In the genomic region with DNA sequence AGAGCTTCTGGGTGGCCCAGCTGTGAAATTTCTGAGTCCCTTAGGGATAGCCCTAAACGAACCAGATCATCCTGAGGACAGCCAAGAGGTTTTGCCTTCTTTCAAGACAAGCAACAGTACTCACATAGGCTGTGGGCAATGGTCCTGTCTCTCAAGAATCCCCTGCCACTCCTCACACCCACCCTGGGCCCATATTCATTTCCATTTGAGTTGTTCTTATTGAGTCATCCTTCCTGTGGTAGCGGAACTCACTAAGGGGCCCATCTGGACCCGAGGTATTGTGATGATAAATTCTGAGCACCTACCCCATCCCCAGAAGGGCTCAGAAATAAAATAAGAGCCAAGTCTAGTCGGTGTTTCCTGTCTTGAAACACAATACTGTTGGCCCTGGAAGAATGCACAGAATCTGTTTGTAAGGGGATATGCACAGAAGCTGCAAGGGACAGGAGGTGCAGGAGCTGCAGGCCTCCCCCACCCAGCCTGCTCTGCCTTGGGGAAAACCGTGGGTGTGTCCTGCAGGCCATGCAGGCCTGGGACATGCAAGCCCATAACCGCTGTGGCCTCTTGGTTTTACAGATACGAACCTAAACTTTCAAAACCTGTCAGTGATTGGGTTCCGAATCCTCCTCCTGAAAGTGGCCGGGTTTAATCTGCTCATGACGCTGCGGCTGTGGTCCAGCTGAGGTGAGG, we compare ENCODE assay signal across 7 cellular contexts. TPM values are rescaled to one million over a fixed set of nuclear protein-coding genes. Genes with fewer than 3 reads are reported as not detected.
DNase-seq lines count a peak whose midpoint lies in the region; ATAC-seq and TF ChIP-seq lines count a peak whose summit lies in the region.

No MANE protein-coding gene starts in this region.

- H3K27me3 ChIP-seq in body of pancreas, result no peaks in the 10 kb centered on the region

- intact Hi-C loops in body of pancreas (cut with DNase I), result loop anchor here (10.0 kb wide), 1 partner anchor 305 kb away; no protein-coding TSS in a partner anchor

- WGBS in body of pancreas, 2 donors, result 65 to 70% methylated on average over 10 to 11 of the region's 11 CpGs

- ATAC-seq in GM19395 (IDR thresholded peaks at IDR 0.05; ENCODE audit: unreplicated experiment) (peak; percentile 66), HG03432 (IDR thresholded peaks at IDR 0.05; ENCODE audit: unreplicated experiment) (peak; percentile 75), body of pancreas (no peak)

- no peaks in the 10 kb centered on the region for H3K36me3 ChIP-seq in body of pancreas (replicated peaks in 1 of 2; ENCODE audit: insufficient read depth in 1 of 2, low read depth in 2 of 2)

- no peak for TF ChIP-seq POLR2A in body of pancreas (IDR thresholded peaks at IDR 0.05)

- TF ChIP-seq CTCF in body of pancreas (IDR thresholded peaks at IDR 0.05), result no peak

- DNase-seq in activated CD4-positive, alpha-beta T cell treated with anti-CD3 and anti-CD28 coated beads for 48 hours, result peak; percentile 81
- DNase-seq in iPS DF 4.7 (ENCODE audit: extremely low read depth, low spot score) (peak; percentile 87), retina (no peak), iPS-NIHi7 (ENCODE audit: extremely low spot score) (no peak), body of pancreas (no peak)

- H3K4me3 ChIP-seq in body of pancreas, result no peak overlapping the region

- H3K27ac ChIP-seq in body of pancreas, result no peak overlapping the region

- H3K9me3 ChIP-seq in body of pancreas, result no peaks in the 10 kb centered on the region

- H3K4me1 ChIP-seq in body of pancreas, result peaks cover 14% of the 10 kb centered on the region

RNA-seq across cellular contexts. Expression of a gene that starts 38.9 kb away (rescaled TPM):
- 100 to 1,000 TPM in 1 of 2 donors, 10 to 100 TPM in 1; 91.3 to 104 TPM for total RNA-seq in body of pancreas

RNA-seq across cellular contexts. Expression of a gene that starts 48.0 kb away (rescaled TPM):
- total RNA-seq in body of pancreas, result 10 to 100 TPM; 11.9 to 28.3 TPM

Comparison
In these comparisons a context has a peak if more than half of its experiments do, and no peak if none do; other contexts are left out.
1. DNase-seq: peak in activated CD4-positive, alpha-beta T cell treated with anti-CD3 and anti-CD28 coated beads for 48 hours (single experiment) and iPS DF 4.7 (single experiment); none in retina (single experiment), iPS-NIHi7 (single experiment) and body of pancreas (0 of 4).